2 cellular contexts compared by ENCODE assay signal in genomic region chr15:68197661-68198437, GRCh38.
TF ChIP-seq lines count a peak whose summit lies in the region.

No MANE protein-coding gene starts in this region.

TF ChIP-seq in SK-N-SH, 30 proteins besides CTCF, POLR2A, EP300 and RAD21 (continued from another document):
- TF ChIP-seq TAF1 (IDR thresholded peaks at IDR 0.05; ENCODE audit: borderline replicate concordance, low read depth, low read length) (no peak), REST (IDR thresholded peaks at IDR 0.05; ENCODE audit: low read depth, low read length) (no peak)
TF ChIP-seq in SK-N-SH: peak in this region for 0.

TF ChIP-seq in SK-N-SH treated with all-trans-retinoic acid at 6 μM for 48 hours, 23 proteins besides CTCF, POLR2A, EP300 and RAD21 (continued from another document):
- TF ChIP-seq POU6F1 (CRISPR knock-in tag; IDR thresholded peaks at IDR 0.05; ENCODE audit: borderline replicate concordance, low read depth), result no peak
